In the genomic region with DNA sequence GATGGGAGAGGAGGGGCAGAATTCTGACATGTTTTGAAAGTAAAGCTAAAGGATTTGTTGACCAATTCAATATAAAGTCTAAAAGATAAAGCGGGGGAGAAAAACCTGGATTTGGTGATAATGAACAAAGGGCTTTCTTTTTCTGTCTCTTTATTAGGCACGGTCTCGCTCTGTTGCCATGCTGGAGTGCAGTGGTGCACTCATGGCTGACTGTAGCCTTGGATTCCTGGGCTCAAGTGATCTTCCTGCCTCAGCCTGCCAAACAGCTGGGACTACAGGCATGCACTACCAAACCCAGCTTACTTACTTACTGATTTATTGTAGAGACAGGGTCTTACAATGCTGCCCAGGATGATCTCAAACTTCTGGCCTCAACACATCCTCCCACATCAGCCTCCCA, we compare ENCODE assay signal across 17 cellular contexts. TPM values are rescaled to one million over a fixed set of nuclear protein-coding genes. Genes with fewer than 3 reads are reported as not detected.
A peak's percentile ranks its signal among the peaks of the same experiment; 100 is the strongest.
DNase-seq lines count a peak whose midpoint lies in the region; ATAC-seq and TF ChIP-seq lines count a peak whose summit lies in the region.
"Had no signal": no experiment of that assay in that cellular context is flagged by ENCODE, and none has a peak within 500 bp of the region (broad histone marks: within the 10 kb centered on the region; RNA-seq: fewer than 3 reads in every experiment).

No MANE protein-coding gene starts in this region.

- H3K4me3 Mint-ChIP-seq in CD4-positive, CD25-positive, alpha-beta regulatory T cell, result peak overlapping the region in 3 of 4 donors; percentile 14 to 80 (median 57)
- H3K4me3 Mint-ChIP-seq in Calu3 (ENCODE audit: low read depth, unreplicated experiment), result no peak overlapping the region
- H3K4me3 Mint-ChIP-seq in effector memory CD8-positive, alpha-beta T cell, result no peak overlapping the region

- no peak for ATAC-seq in CD4-positive, CD25-positive, alpha-beta regulatory T cell (ENCODE audit: low read depth in 2 of 2)
- ATAC-seq in effector memory CD8-positive, alpha-beta T cell (replicated peaks), result no peak
- ATAC-seq in GM19328 (IDR thresholded peaks at IDR 0.05; ENCODE audit: unreplicated experiment), result no peak
- ATAC-seq: activated CD4-positive, CD25-positive, alpha-beta regulatory T cell treated with anti-CD3 and anti-CD28 coated beads, Interleukin-2, amount 50 U/mL, for 24 hours; pancreas had no signal

- no TSS peak for BruUV-seq in Calu3 (replicated peaks; lab: Mats Ljungman, UMichigan)

- H3K4me3 ChIP-seq in CD4-positive, CD25-positive, alpha-beta regulatory T cell (ENCODE audit: low read depth, low read length), result peak overlapping the region; percentile 54
- no peak overlapping the region for H3K4me3 ChIP-seq in osteoblast (ENCODE audit: insufficient read depth, low read length)
- H3K4me3 ChIP-seq: pancreas had no signal

- peaks cover 47% of the 10 kb centered on the region for H3K36me3 Mint-ChIP-seq in CD4-positive, CD25-positive, alpha-beta regulatory T cell
- peaks cover 65% of the 10 kb centered on the region for H3K36me3 Mint-ChIP-seq in Calu3 (ENCODE audit: insufficient read depth, unreplicated experiment)
- H3K36me3 Mint-ChIP-seq in effector memory CD8-positive, alpha-beta T cell (ENCODE audit: insufficient read depth), result peaks cover 35% of the 10 kb centered on the region

- no peaks in the 10 kb centered on the region for H3K9me3 ChIP-seq in CD4-positive, CD25-positive, alpha-beta regulatory T cell (ENCODE audit: control insufficient read depth in 2 of 2, low read length in 2 of 2)
- no peaks in the 10 kb centered on the region for H3K9me3 ChIP-seq in osteoblast (ENCODE audit: low read depth, low read length)
- H3K9me3 ChIP-seq: pancreas had no signal

- no peak for DNase-seq in CD4-positive, CD25-positive, alpha-beta regulatory T cell
- DNase-seq in Calu3, result no peak
- DNase-seq in effector memory CD8-positive, alpha-beta T cell, result no peak
- no peak for DNase-seq in osteoblast (ENCODE audit: insufficient read length, low spot score, missing footprints)
- DNase-seq in HuH-7 (ENCODE audit: low spot score), result no peak
- no peak for DNase-seq in C1 segment of cervical spinal cord (lab: John Stamatoyannopoulos, UW)
- DNase-seq: activated effector memory CD4-positive, alpha-beta T cell treated with anti-CD3 and anti-CD28 coated beads, Interleukin-2, amount 50 U/mL, for 16 hours; aorta; caudate nucleus; foreskin keratinocyte; hippocampal formation; NCI-H1436 treated with DMSO at 0.1 percent for 48 hours; NCI-H2171; NCI-H526 treated with DMSO at 0.1 percent for 48 hours; pancreas had no signal

- CTCF ChIA-PET in Calu3 (lab: Charles Lee), result interaction anchor here (0.6 kb wide), 1 partner anchor 56 kb away, joined by 8 read pairs; no protein-coding TSS in a partner anchor

- H4K20me1 ChIP-seq in osteoblast (ENCODE audit: insufficient read depth, low read length), result peaks cover 71% of the 10 kb centered on the region

- H3K27me3 ChIP-seq in CD4-positive, CD25-positive, alpha-beta regulatory T cell (ENCODE audit: control insufficient read depth, insufficient read depth, low read length), result no peaks in the 10 kb centered on the region
- H3K27me3 ChIP-seq in osteoblast (ENCODE audit: insufficient read depth, low read length), result no peaks in the 10 kb centered on the region
- H3K27me3 ChIP-seq: foreskin keratinocyte, pancreas had no signal

- peak overlapping the region in 2 of 3 donors; percentile 74 to 92 for H3K27ac Mint-ChIP-seq in CD4-positive, CD25-positive, alpha-beta regulatory T cell
- H3K27ac Mint-ChIP-seq in Calu3 (ENCODE audit: unreplicated experiment), result peak overlapping the region; percentile 10
- H3K27ac Mint-ChIP-seq in effector memory CD8-positive, alpha-beta T cell, result peak overlapping the region; percentile 38 to 47

- no peak overlapping the region for H3K27ac ChIP-seq in CD4-positive, CD25-positive, alpha-beta regulatory T cell (ENCODE audit: insufficient read depth, low read length, poor library complexity, severe bottlenecking)
- peak overlapping the region; percentile 24 for H3K27ac ChIP-seq in osteoblast (ENCODE audit: low read depth, low read length)
- H3K27ac ChIP-seq: foreskin keratinocyte, pancreas had no signal

- TF ChIP-seq CTCF in Calu3 (IDR thresholded peaks at IDR 0.05; ENCODE audit: unreplicated experiment), result no peak
- no peak for TF ChIP-seq CTCF in osteoblast (IDR thresholded peaks at IDR 0.05; ENCODE audit: extremely low read depth, low read depth, low read length)

- H3K36me3 ChIP-seq in CD4-positive, CD25-positive, alpha-beta regulatory T cell (ENCODE audit: control insufficient read depth, insufficient read depth, low read length), result peaks cover 39% of the 10 kb centered on the region
- peaks cover 52% of the 10 kb centered on the region for H3K36me3 ChIP-seq in osteoblast (ENCODE audit: insufficient read depth, low read length)

- no peaks in the 10 kb centered on the region for H3K27me3 Mint-ChIP-seq in CD4-positive, CD25-positive, alpha-beta regulatory T cell
- H3K27me3 Mint-ChIP-seq in Calu3 (ENCODE audit: unreplicated experiment), result no peaks in the 10 kb centered on the region
- H3K27me3 Mint-ChIP-seq in effector memory CD8-positive, alpha-beta T cell, result no peaks in the 10 kb centered on the region

- H3K4me2 ChIP-seq in osteoblast (ENCODE audit: insufficient read depth, low read length), result no peak overlapping the region

- peaks cover 44 to 92% (median 75%) of the 10 kb centered on the region in 4 donors for H3K4me1 Mint-ChIP-seq in CD4-positive, CD25-positive, alpha-beta regulatory T cell
- H3K4me1 Mint-ChIP-seq in Calu3 (ENCODE audit: low read depth, unreplicated experiment), result peaks cover 57% of the 10 kb centered on the region
- H3K4me1 Mint-ChIP-seq in effector memory CD8-positive, alpha-beta T cell (ENCODE audit: low read depth in 2 of 2), result peaks cover 34 to 49% of the 10 kb centered on the region in 2 donors

- peaks cover 59% of the 10 kb centered on the region for H3K4me1 ChIP-seq in CD4-positive, CD25-positive, alpha-beta regulatory T cell (ENCODE audit: control insufficient read depth, insufficient read depth, low read length, poor library complexity, severe bottlenecking)
- peaks cover 29% of the 10 kb centered on the region for H3K4me1 ChIP-seq in osteoblast (ENCODE audit: insufficient read depth, low read length)

- intact Hi-C loops in Calu3 (cut with micrococcal nuclease; ENCODE audit: unreplicated experiment), result no loop called here

- H3K79me2 ChIP-seq in osteoblast (ENCODE audit: insufficient read depth, low read length), result peaks cover 99% of the 10 kb centered on the region

- H3K9me3 Mint-ChIP-seq in CD4-positive, CD25-positive, alpha-beta regulatory T cell, result no peaks in the 10 kb centered on the region
- no peaks in the 10 kb centered on the region for H3K9me3 Mint-ChIP-seq in Calu3 (ENCODE audit: low read depth, unreplicated experiment)
- no peaks in the 10 kb centered on the region for H3K9me3 Mint-ChIP-seq in effector memory CD8-positive, alpha-beta T cell

- no peak overlapping the region for H2AFZ ChIP-seq in osteoblast (ENCODE audit: low read length)

RNA-seq across cellular contexts. Expression of gene CDR2, which starts 7.5 kb away (rescaled TPM):
- 90.2 TPM for total RNA-seq in CD4-positive, CD25-positive, alpha-beta regulatory T cell
- 10 to 100 TPM; 64.7 to 82.1 (median 74.3) TPM for polyA plus RNA-seq in CD4-positive, CD25-positive, alpha-beta regulatory T cell
- total RNA-seq in Calu3 (2022), result 76.2 and 78.9 TPM in 2 replicates
- 49.5 and 52.5 TPM in 2 replicates for total RNA-seq in osteoblast

Comparison
In these comparisons a context has a peak if more than half of its experiments do, and no peak if none do; other contexts are left out.
1. H3K27ac Mint-ChIP-seq: peak in every context shown above with its lines; median percentile 83 in CD4-positive, CD25-positive, alpha-beta regulatory T cell; 42 in effector memory CD8-positive, alpha-beta T cell; 10 in Calu3.
2. H3K4me3 Mint-ChIP-seq: peak in CD4-positive, CD25-positive, alpha-beta regulatory T cell (3 of 4); none in Calu3 (single experiment) and effector memory CD8-positive, alpha-beta T cell (0 of 2).